ENCODE assay signal across 11 cellular contexts in the genomic region with DNA sequence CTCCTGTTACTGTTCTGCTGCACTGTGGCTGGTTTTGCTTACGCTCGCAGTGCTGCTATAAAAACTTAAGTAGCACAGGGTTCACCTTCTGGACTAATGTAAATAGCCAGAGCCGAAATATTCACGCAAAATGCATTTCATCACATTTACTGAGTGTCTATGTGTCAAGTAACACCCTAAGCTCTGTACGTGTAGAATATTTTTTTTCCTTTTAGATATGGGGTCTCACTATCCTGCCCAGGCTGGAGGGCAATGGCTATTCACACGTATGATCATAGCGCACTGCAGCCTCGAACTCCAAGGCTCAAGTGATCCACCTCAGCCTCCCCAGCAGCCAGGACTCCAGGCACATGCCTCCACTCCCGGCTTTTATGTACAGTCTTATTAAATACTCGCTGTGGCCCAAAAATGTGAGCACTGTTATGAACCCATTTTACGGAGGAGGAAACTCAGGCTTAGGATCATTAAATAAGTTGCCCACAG.
A peak's percentile ranks its signal among the peaks of the same experiment; 100 is the strongest.
DNase-seq lines count a peak whose midpoint lies in the region; ATAC-seq and TF ChIP-seq lines count a peak whose summit lies in the region.
"Had no signal": no experiment of that assay in that cellular context is flagged by ENCODE, and none has a peak within 500 bp of the region (broad histone marks: within the 10 kb centered on the region; RNA-seq: fewer than 3 reads in every experiment).

No MANE protein-coding gene starts in this region.

- ATAC-seq in activated T-helper 17 cell treated with anti-CD3 and anti-CD28 coated beads, Interleukin-2, amount 50 U/mL, for 72 hours (replicated peaks), result no peak
- no peak for ATAC-seq in stimulated activated naive B cell treated with anti-CD40 and anti-IgM and Interleukin-4, amounts not matched to agents 10 μg/mL and 1 μg/mL and 100 μg/mL, for 72 hours (replicated peaks)
- no peak for ATAC-seq in HG03108 (IDR thresholded peaks at IDR 0.05; ENCODE audit: unreplicated experiment)

- CTCF ChIA-PET in activated CD4-positive, alpha-beta memory T cell treated with anti-CD3 and anti-CD28 coated beads for 36 hours (lab: Charles Lee), result interaction anchor here (0.7 to 1.0 kb wide), 2 partner anchors 30 to 43 kb away, joined by 3 to 4 read pairs; no protein-coding TSS in a partner anchor
- CTCF ChIA-PET in activated CD4-positive, alpha-beta memory T cell treated with anti-CD3 and anti-CD28 coated beads, Interleukin-2, amount 10 ng/mL, durations not matched to agents 7 days and 5 days (lab: Charles Lee), result interaction anchor here (0.6 kb wide), 1 partner anchor 40 kb away, joined by 3 read pairs; no protein-coding TSS in a partner anchor

- peaks cover 15% of the 10 kb centered on the region for H3K4me1 Mint-ChIP-seq in activated CD4-positive, alpha-beta memory T cell treated with anti-CD3 and anti-CD28 coated beads for 36 hours (ENCODE audit: low read depth)
- peaks cover 13% of the 10 kb centered on the region for H3K4me1 Mint-ChIP-seq in activated CD4-positive, alpha-beta memory T cell treated with anti-CD3 and anti-CD28 coated beads, Interleukin-2, amount 10 ng/mL, durations not matched to agents 7 days and 5 days
- peaks cover 12% of the 10 kb centered on the region for H3K4me1 Mint-ChIP-seq in activated T-helper 17 cell treated with anti-CD3 and anti-CD28 coated beads, Interleukin-2, amount 50 U/mL, for 72 hours
- H3K4me1 Mint-ChIP-seq in stimulated activated naive B cell treated with anti-CD40 and anti-IgM and Interleukin-4, amounts not matched to agents 10 μg/mL and 1 μg/mL and 100 μg/mL, for 72 hours, result peaks cover 2 to 14% of the 10 kb centered on the region in 2 donors

- H3K27me3 Mint-ChIP-seq in activated CD4-positive, alpha-beta memory T cell treated with anti-CD3 and anti-CD28 coated beads for 36 hours, result peaks cover 14% of the 10 kb centered on the region
- H3K27me3 Mint-ChIP-seq in activated CD4-positive, alpha-beta memory T cell treated with anti-CD3 and anti-CD28 coated beads, Interleukin-2, amount 10 ng/mL, durations not matched to agents 7 days and 5 days, result peaks cover 25% of the 10 kb centered on the region
- H3K27me3 Mint-ChIP-seq in activated T-helper 17 cell treated with anti-CD3 and anti-CD28 coated beads, Interleukin-2, amount 50 U/mL, for 72 hours, result peaks cover 7% of the 10 kb centered on the region
- H3K27me3 Mint-ChIP-seq in stimulated activated naive B cell treated with anti-CD40 and anti-IgM and Interleukin-4, amounts not matched to agents 10 μg/mL and 1 μg/mL and 100 μg/mL, for 72 hours, result peaks cover 43 to 61% of the 10 kb centered on the region in 2 donors

- peaks cover 7% of the 10 kb centered on the region for H3K36me3 Mint-ChIP-seq in activated CD4-positive, alpha-beta memory T cell treated with anti-CD3 and anti-CD28 coated beads for 36 hours
- H3K36me3 Mint-ChIP-seq in activated CD4-positive, alpha-beta memory T cell treated with anti-CD3 and anti-CD28 coated beads, Interleukin-2, amount 10 ng/mL, durations not matched to agents 7 days and 5 days (ENCODE audit: low read depth), result peaks cover 2% of the 10 kb centered on the region
- no peaks in the 10 kb centered on the region for H3K36me3 Mint-ChIP-seq in activated T-helper 17 cell treated with anti-CD3 and anti-CD28 coated beads, Interleukin-2, amount 50 U/mL, for 72 hours (ENCODE audit: low read depth)
- peaks cover 7 to 17% of the 10 kb centered on the region in 2 donors for H3K36me3 Mint-ChIP-seq in stimulated activated naive B cell treated with anti-CD40 and anti-IgM and Interleukin-4, amounts not matched to agents 10 μg/mL and 1 μg/mL and 100 μg/mL, for 72 hours

- POLR2A ChIA-PET in activated CD4-positive, alpha-beta memory T cell treated with anti-CD3 and anti-CD28 coated beads for 36 hours (lab: Charles Lee), result interaction anchor here (0.6 to 1.5 kb wide), 2 partner anchors 19 to 43 kb away, joined by 5 to 6 read pairs; no protein-coding TSS in a partner anchor
- POLR2A ChIA-PET in activated CD4-positive, alpha-beta memory T cell treated with anti-CD3 and anti-CD28 coated beads, Interleukin-2, amount 10 ng/mL, durations not matched to agents 7 days and 5 days (lab: Charles Lee), result no interaction called here

- H3K9me3 Mint-ChIP-seq in activated CD4-positive, alpha-beta memory T cell treated with anti-CD3 and anti-CD28 coated beads for 36 hours, result no peaks in the 10 kb centered on the region
- no peaks in the 10 kb centered on the region for H3K9me3 Mint-ChIP-seq in activated CD4-positive, alpha-beta memory T cell treated with anti-CD3 and anti-CD28 coated beads, Interleukin-2, amount 10 ng/mL, durations not matched to agents 7 days and 5 days
- no peaks in the 10 kb centered on the region for H3K9me3 Mint-ChIP-seq in activated T-helper 17 cell treated with anti-CD3 and anti-CD28 coated beads, Interleukin-2, amount 50 U/mL, for 72 hours
- no peaks in the 10 kb centered on the region for H3K9me3 Mint-ChIP-seq in stimulated activated naive B cell treated with anti-CD40 and anti-IgM and Interleukin-4, amounts not matched to agents 10 μg/mL and 1 μg/mL and 100 μg/mL, for 72 hours

- DNase-seq in activated CD4-positive, alpha-beta memory T cell treated with anti-CD3 and anti-CD28 coated beads for 36 hours, result no peak
- no peak for DNase-seq in activated CD4-positive, alpha-beta memory T cell treated with anti-CD3 and anti-CD28 coated beads, Interleukin-2, amount 10 ng/mL, durations not matched to agents 7 days and 5 days
- DNase-seq in fibroblast of the aortic adventitia (ENCODE audit: low read depth) (no peak), mesenteric fat pad (ENCODE audit: low spot score) (no peak), dermis blood vessel endothelial cell (no peak)
- no peak for DNase-seq in stimulated activated naive B cell treated with anti-CD40 and anti-IgM and Interleukin-4, amounts not matched to agents 10 μg/mL and 1 μg/mL and 100 μg/mL, for 72 hours
- DNase-seq: activated gamma-delta T cell, WERI-Rb-1 had no signal

- peak overlapping the region; percentile 51 for H3K4me3 ChIP-seq in fibroblast of the aortic adventitia (ENCODE audit: low read depth, low read length)
- H3K4me3 ChIP-seq: lung had no signal

- H3K4me3 Mint-ChIP-seq in activated CD4-positive, alpha-beta memory T cell treated with anti-CD3 and anti-CD28 coated beads for 36 hours, result peak overlapping the region; percentile 50
- no peak overlapping the region for H3K4me3 Mint-ChIP-seq in activated CD4-positive, alpha-beta memory T cell treated with anti-CD3 and anti-CD28 coated beads, Interleukin-2, amount 10 ng/mL, durations not matched to agents 7 days and 5 days
- peak overlapping the region; percentile 70 for H3K4me3 Mint-ChIP-seq in activated T-helper 17 cell treated with anti-CD3 and anti-CD28 coated beads, Interleukin-2, amount 50 U/mL, for 72 hours
- peak overlapping the region; percentile 63 to 65 for H3K4me3 Mint-ChIP-seq in stimulated activated naive B cell treated with anti-CD40 and anti-IgM and Interleukin-4, amounts not matched to agents 10 μg/mL and 1 μg/mL and 100 μg/mL, for 72 hours

- no peak for TF ChIP-seq CTCF in fibroblast of the aortic adventitia (IDR thresholded peaks at IDR 0.05; ENCODE audit: insufficient read depth, low read length)

- intact Hi-C loops in activated CD4-positive, alpha-beta memory T cell treated with anti-CD3 and anti-CD28 coated beads for 36 hours (cut with micrococcal nuclease), result loop anchor here (2.0 kb wide), 1 partner anchor 20 kb away; no protein-coding TSS in a partner anchor

- no peak overlapping the region for H3K27ac Mint-ChIP-seq in activated CD4-positive, alpha-beta memory T cell treated with anti-CD3 and anti-CD28 coated beads for 36 hours
- H3K27ac Mint-ChIP-seq in activated CD4-positive, alpha-beta memory T cell treated with anti-CD3 and anti-CD28 coated beads, Interleukin-2, amount 10 ng/mL, durations not matched to agents 7 days and 5 days, result no peak overlapping the region
- H3K27ac Mint-ChIP-seq in activated T-helper 17 cell treated with anti-CD3 and anti-CD28 coated beads, Interleukin-2, amount 50 U/mL, for 72 hours, result peak overlapping the region; percentile 18
- H3K27ac Mint-ChIP-seq in stimulated activated naive B cell treated with anti-CD40 and anti-IgM and Interleukin-4, amounts not matched to agents 10 μg/mL and 1 μg/mL and 100 μg/mL, for 72 hours, result no peak overlapping the region
